27 cellular contexts compared by ENCODE assay signal in the genomic region with DNA sequence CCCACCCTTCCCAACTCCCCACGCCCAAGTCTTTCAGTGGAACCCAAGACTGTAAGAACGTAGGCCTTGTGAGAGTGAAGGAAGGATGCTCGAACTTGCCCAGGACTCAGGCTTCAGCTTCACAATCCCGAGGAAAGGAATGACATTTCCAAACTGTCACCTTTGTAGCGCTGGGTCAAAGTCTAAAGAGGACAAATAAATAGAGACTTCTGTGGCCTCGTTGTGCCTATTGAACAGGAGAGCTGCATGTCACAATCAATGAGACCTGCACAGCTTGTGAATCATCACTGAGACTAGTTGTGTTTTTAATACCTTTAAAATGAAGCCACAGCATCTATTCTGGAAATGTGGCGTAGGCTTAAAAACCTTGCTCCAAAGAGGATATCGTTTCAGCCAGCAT.
"Had no signal": no experiment of that assay in that cellular context is flagged by ENCODE, and none has a peak within 500 bp of the region (broad histone marks: within the 10 kb centered on the region; RNA-seq: fewer than 3 reads in every experiment).

No MANE protein-coding gene starts in this region.

- DNase-seq: effector memory CD4-positive, alpha-beta T cell; esophagus squamous epithelium; foreskin fibroblast; glutamatergic neuron; immature natural killer cell; left ventricle myocardium inferior; mesenchymal stem cell; midbrain; naive thymus-derived CD4-positive, alpha-beta T cell; nephron progenitor cell; posterior cingulate gyrus; stimulated activated CD4-positive, alpha-beta T cell treated with anti-CD3 and anti-CD28 coated beads, Interleukin-2, amount 100 ng/mL, for 48 hours; stimulated activated CD8-positive, alpha-beta memory T cell treated with anti-CD3 and anti-CD28 coated beads, Interleukin-4, amount 100 ng/mL, for 48 hours; testis; upper lobe of right lung had no signal

- H3K9me3 ChIP-seq: esophagus squamous epithelium, left ventricle myocardium inferior, neutrophil, right atrium auricular region, testis, upper lobe of right lung had no signal

- H3K27ac Mint-ChIP-seq: immature natural killer cell; naive thymus-derived CD4-positive, alpha-beta T cell; nephron progenitor cell; stimulated activated effector memory CD8-positive, alpha-beta T cell treated with anti-CD3 and anti-CD28 coated beads, Interleukin-12 subunit alpha, Interleukin-12 subunit beta, amount 100 ng/mL, for 72 hours; stimulated activated naive CD8-positive, alpha-beta T cell treated with anti-CD3 and anti-CD28 coated beads, Interleukin-15, Interleukin-2, amounts not matched to agents 100 ng/mL and 50 ng/mL, for 24 hours had no signal

- FAIRE-seq: endometrium, keratinocyte had no signal

- H3K4me1 ChIP-seq: gastroesophageal sphincter, right atrium auricular region, testis, tibial nerve, upper lobe of right lung had no signal

- H3K4me1 Mint-ChIP-seq: central memory CD8-positive, alpha-beta T cell; immature natural killer cell; naive thymus-derived CD4-positive, alpha-beta T cell; stimulated activated effector memory CD8-positive, alpha-beta T cell treated with anti-CD3 and anti-CD28 coated beads, Interleukin-12 subunit alpha, Interleukin-12 subunit beta, amount 100 ng/mL, for 72 hours had no signal

- H3K4me2 ChIP-seq: smooth muscle cell had no signal

- H3K27me3 Mint-ChIP-seq: central memory CD8-positive, alpha-beta T cell; naive thymus-derived CD4-positive, alpha-beta T cell; stimulated activated naive CD8-positive, alpha-beta T cell treated with anti-CD3 and anti-CD28 coated beads, Interleukin-15, Interleukin-2, amounts not matched to agents 100 ng/mL and 50 ng/mL, for 24 hours had no signal

- H3K4me3 ChIP-seq: esophagus squamous epithelium, gastroesophageal sphincter, left ventricle myocardium inferior, lung, right atrium auricular region, smooth muscle cell, testis, tibial nerve, upper lobe of right lung had no signal

- H3K36me3 ChIP-seq: left ventricle myocardium inferior, right atrium auricular region had no signal

- H3K9me3 Mint-ChIP-seq: central memory CD8-positive, alpha-beta T cell; immature natural killer cell; stimulated activated effector memory CD8-positive, alpha-beta T cell treated with anti-CD3 and anti-CD28 coated beads, Interleukin-12 subunit alpha, Interleukin-12 subunit beta, amount 100 ng/mL, for 72 hours; stimulated activated naive CD8-positive, alpha-beta T cell treated with anti-CD3 and anti-CD28 coated beads, Interleukin-15, Interleukin-2, amounts not matched to agents 100 ng/mL and 50 ng/mL, for 24 hours had no signal

- H3K27ac ChIP-seq: epithelial cell of prostate, esophagus squamous epithelium, gastroesophageal sphincter, left ventricle myocardium inferior, neutrophil, testis, tibial nerve, upper lobe of right lung had no signal

- H3K27me3 ChIP-seq: esophagus squamous epithelium, gastroesophageal sphincter, neutrophil, right atrium auricular region, testis, tibial nerve, upper lobe of right lung had no signal

- H3K4me3 Mint-ChIP-seq: central memory CD8-positive, alpha-beta T cell; immature natural killer cell; naive thymus-derived CD4-positive, alpha-beta T cell; nephron progenitor cell; stimulated activated effector memory CD8-positive, alpha-beta T cell treated with anti-CD3 and anti-CD28 coated beads, Interleukin-12 subunit alpha, Interleukin-12 subunit beta, amount 100 ng/mL, for 72 hours; stimulated activated naive CD8-positive, alpha-beta T cell treated with anti-CD3 and anti-CD28 coated beads, Interleukin-15, Interleukin-2, amounts not matched to agents 100 ng/mL and 50 ng/mL, for 24 hours had no signal

- ATAC-seq: gastroesophageal sphincter; naive thymus-derived CD4-positive, alpha-beta T cell; stimulated activated effector memory CD8-positive, alpha-beta T cell treated with anti-CD3 and anti-CD28 coated beads, Interleukin-12 subunit alpha, Interleukin-12 subunit beta, amount 100 ng/mL, for 72 hours; upper lobe of right lung had no signal
